8 cellular contexts compared by ENCODE assay signal in genomic region chr19:38402967-38403674, GRCh38. TPM values are rescaled to one million over a fixed set of nuclear protein-coding genes. Genes with fewer than 3 reads are reported as not detected.
DNase-seq lines count a peak whose midpoint lies in the region; ATAC-seq and TF ChIP-seq lines count a peak whose summit lies in the region.

Gene FAM98C, plus strand, starts transcription at chr19:38403093. Its CDS starts 61 bp downstream, at chr19:38403154.

- H3K9ac ChIP-seq in BLaER1 (peak within 1 kb of the TSS; percentile 76), colonic mucosa (ENCODE audit: low read depth in 2 of 2, low read length in 2 of 2) (peak within 1 kb of the TSS; percentile 92 to 99)

- TF ChIP-seq CTCF in colonic mucosa (IDR thresholded peaks at IDR 0.05): peak; percentile 99

- intact Hi-C loops in colonic mucosa (cut with DNase I): loop anchor here (10.0 kb wide), 1 partner anchor 212 kb away; the partner anchor contains the start of genes EIF3K and MAP4K1

- H4K20me1 ChIP-seq in BLaER1: no peaks in the 10 kb centered on the region

- peak; percentile 89 for ATAC-seq in HG03460 (IDR thresholded peaks at IDR 0.05; ENCODE audit: unreplicated experiment)
- peak; percentile 98 for ATAC-seq in left lobe of liver

- H3K4me2 ChIP-seq in BLaER1: peak within 1 kb of the TSS; percentile 96

- peak within 1 kb of the TSS; percentile 69 for H3K27ac ChIP-seq in BLaER1
- H3K27ac ChIP-seq in colonic mucosa: peak within 1 kb of the TSS; percentile 84

- DNase-seq in GM19240 (ENCODE audit: insufficient read length, low spot score): peak; percentile 100
- peak; percentile 88 for DNase-seq in NCI-H524 treated with DMSO at 0.1 percent for 48 hours (lab: John Stamatoyannopoulos, UW)
- peak; percentile 97 for DNase-seq in activated CD4-positive, alpha-beta T cell treated with anti-CD3 and anti-CD28 coated beads for 48 hours
- DNase-seq in colonic mucosa: peak; percentile 97
- DNase-seq in left lobe of liver (ENCODE audit: low spot score): peak; percentile 97
- peak; percentile 96 for DNase-seq in stimulated activated CD4-positive, alpha-beta T cell treated with anti-CD3 and anti-CD28 coated beads, Interleukin-2, amount 100 ng/mL, for 4 hours (ENCODE audit: low read depth)

- H3K4me3 ChIP-seq in BLaER1: peak within 1 kb of the TSS; percentile 83
- H3K4me3 ChIP-seq in colonic mucosa: peak within 1 kb of the TSS; percentile 97

- peaks cover 26% of the 10 kb centered on the region for H3K36me3 ChIP-seq in BLaER1
- H3K36me3 ChIP-seq in colonic mucosa: no peaks in the 10 kb centered on the region

- H3K27me3 ChIP-seq in BLaER1: peaks cover 6% of the 10 kb centered on the region; the same call in 1 of the 2 replicates
- H3K27me3 ChIP-seq in colonic mucosa: no peaks in the 10 kb centered on the region

- H3K4me1 ChIP-seq in BLaER1 (peaks cover 15% of the 10 kb centered on the region), colonic mucosa (peaks cover 7% of the 10 kb centered on the region)

- no peaks in the 10 kb centered on the region for H3K9me3 ChIP-seq in BLaER1
- no peaks in the 10 kb centered on the region for H3K9me3 ChIP-seq in colonic mucosa

RNA-seq across cellular contexts. Expression of gene FAM98C, which starts in this region (rescaled TPM):
- 10 to 100 TPM; 31.4 to 35.4 TPM for total RNA-seq in colonic mucosa
- 8.7 TPM for total RNA-seq in left lobe of liver

Comparison
In these comparisons a context has a peak if more than half of its experiments do, and no peak if none do; other contexts are left out.
1. Peak in every context shown above with its lines: DNase-seq, ATAC-seq, H3K4me3 ChIP-seq and H3K27ac ChIP-seq.